In genomic region chr18:13563390-13563805, GRCh38 we compare ENCODE assay signal across 10 cellular contexts.
A peak's percentile ranks its signal among the peaks of the same experiment; 100 is the strongest.
DNase-seq lines count a peak whose midpoint lies in the region; ATAC-seq and TF ChIP-seq lines count a peak whose summit lies in the region.
"Had no signal": no experiment of that assay in that cellular context is flagged by ENCODE, and none has a peak within 500 bp of the region (broad histone marks: within the 10 kb centered on the region; RNA-seq: fewer than 3 reads in every experiment).

No MANE protein-coding gene starts in this region.

- no peaks in the 10 kb centered on the region for H3K9me3 ChIP-seq in BLaER1 treated with 17β-estradiol and CSF1 and Interleukin-3, amounts not matched to agents 10 nM and 100 nM (replicated peaks in 1 of 11)
- H3K9me3 ChIP-seq in KOPT-K1 (ENCODE audit: insufficient read depth, low read length, poor library complexity, severe bottlenecking) (no peaks in the 10 kb centered on the region), colonic mucosa (no peaks in the 10 kb centered on the region)

- no peaks in the 10 kb centered on the region for H3K27me3 Mint-ChIP-seq in activated naive CD8-positive, alpha-beta T cell treated with anti-CD3 and anti-CD28 coated beads, Interleukin-2, amount 50 U/mL, for 24 hours

- 0 out of 22 replicates have a peak, but pooled peaks cover 0 to 5% (median 0%) of the 10 kb centered on the region in 11 experiments for H3K36me3 ChIP-seq in BLaER1 treated with 17β-estradiol and CSF1 and Interleukin-3, amounts not matched to agents 10 nM and 100 nM
- H3K36me3 ChIP-seq in KOPT-K1 (ENCODE audit: insufficient read depth, low read length) (peaks cover 10% of the 10 kb centered on the region), colonic mucosa (no peaks in the 10 kb centered on the region)

- peak overlapping the region; percentile 58 to 98 (median 79) for H3K27ac ChIP-seq in BLaER1 treated with 17β-estradiol and CSF1 and Interleukin-3, amounts not matched to agents 10 nM and 100 nM
- H3K27ac ChIP-seq in KOPT-K1 (ENCODE audit: low read depth, low read length, poor library complexity, severe bottlenecking) (peak overlapping the region; percentile 93), colonic mucosa (no peak overlapping the region)

- no peaks in the 10 kb centered on the region for H3K27me3 ChIP-seq in BLaER1 treated with 17β-estradiol and CSF1 and Interleukin-3, amounts not matched to agents 10 nM and 100 nM
- no peaks in the 10 kb centered on the region for H3K27me3 ChIP-seq in colonic mucosa

- H3K36me3 Mint-ChIP-seq in activated naive CD8-positive, alpha-beta T cell treated with anti-CD3 and anti-CD28 coated beads, Interleukin-2, amount 50 U/mL, for 24 hours (ENCODE audit: low read depth) = peaks cover 3% of the 10 kb centered on the region
- H3K36me3 Mint-ChIP-seq: mesothelial cell of epicardium had no signal

- no peak for DNase-seq in activated naive CD8-positive, alpha-beta T cell treated with anti-CD3 and anti-CD28 coated beads, Interleukin-2, amount 50 U/mL, for 24 hours
- DNase-seq in midbrain (lab: John Stamatoyannopoulos, UW) (peak; percentile 78), NCI-H82 (lab: John Stamatoyannopoulos, UW) (no peak), colonic mucosa (no peak)
- DNase-seq in stimulated activated CD4-positive, alpha-beta T cell treated with anti-CD3 and anti-CD28 coated beads, Interleukin-1b, Interleukin-23, amount 100 ng/mL, for 48 hours = no peak
- DNase-seq: NCI-H1092 treated with DMSO at 0.1 percent for 48 hours had no signal

- H3K4me3 Mint-ChIP-seq in activated naive CD8-positive, alpha-beta T cell treated with anti-CD3 and anti-CD28 coated beads, Interleukin-2, amount 50 U/mL, for 24 hours = peak overlapping the region; percentile 2
- H3K4me3 Mint-ChIP-seq: mesothelial cell of epicardium had no signal

- H3K9me3 Mint-ChIP-seq in activated naive CD8-positive, alpha-beta T cell treated with anti-CD3 and anti-CD28 coated beads, Interleukin-2, amount 50 U/mL, for 24 hours = no peaks in the 10 kb centered on the region
- H3K9me3 Mint-ChIP-seq: mesothelial cell of epicardium had no signal

- no peak for ATAC-seq in activated naive CD8-positive, alpha-beta T cell treated with anti-CD3 and anti-CD28 coated beads, Interleukin-2, amount 50 U/mL, for 24 hours
- no peak for ATAC-seq in HG03342 (IDR thresholded peaks at IDR 0.05; ENCODE audit: unreplicated experiment)

- H3K4me1 Mint-ChIP-seq in activated naive CD8-positive, alpha-beta T cell treated with anti-CD3 and anti-CD28 coated beads, Interleukin-2, amount 50 U/mL, for 24 hours = peaks cover 71% of the 10 kb centered on the region

- TF ChIP-seq CTCF in colonic mucosa (IDR thresholded peaks at IDR 0.05) = no peak

- H4K20me1 ChIP-seq in BLaER1 treated with 17β-estradiol and CSF1 and Interleukin-3, amounts not matched to agents 10 nM and 100 nM = peaks cover 0 to 5% (median 0%) of the 10 kb centered on the region in 11 experiments; a peak in 3 of 22 replicates

- peak overlapping the region in 8 of 10 experiments; percentile 6 to 53 (median 32); a peak in 14 of 20 replicates for H3K4me3 ChIP-seq in BLaER1 treated with 17β-estradiol and CSF1 and Interleukin-3, amounts not matched to agents 10 nM and 100 nM
- H3K4me3 ChIP-seq in colonic mucosa = no peak overlapping the region

- H3K4me2 ChIP-seq in BLaER1 treated with 17β-estradiol and CSF1 and Interleukin-3, amounts not matched to agents 10 nM and 100 nM = peak overlapping the region; percentile 79 to 94 (median 89)

- H3K4me1 ChIP-seq in BLaER1 treated with 17β-estradiol and CSF1 and Interleukin-3, amounts not matched to agents 10 nM and 100 nM = peaks cover 86 to 100% (median 96%) of the 10 kb centered on the region in 10 experiments
- H3K4me1 ChIP-seq in colonic mucosa = peaks cover 3% of the 10 kb centered on the region

- H3K9ac ChIP-seq in BLaER1 treated with 17β-estradiol and CSF1 and Interleukin-3, amounts not matched to agents 10 nM and 100 nM = peak overlapping the region; percentile 54 to 69 (median 61)
- H3K9ac ChIP-seq in colonic mucosa (ENCODE audit: low read depth in 2 of 2, low read length in 2 of 2) = no peak overlapping the region

- intact Hi-C loops in colonic mucosa (cut with DNase I) = no loop called here

- peak overlapping the region; percentile 95 for H3K27ac Mint-ChIP-seq in activated naive CD8-positive, alpha-beta T cell treated with anti-CD3 and anti-CD28 coated beads, Interleukin-2, amount 50 U/mL, for 24 hours
- H3K27ac Mint-ChIP-seq: mesothelial cell of epicardium had no signal

Comparison
In these comparisons a context has a peak if more than half of its experiments do, and no peak if none do; other contexts are left out.
1. H3K9ac ChIP-seq: peak in BLaER1 treated with 17β-estradiol and CSF1 and Interleukin-3, amounts not matched to agents 10 nM and 100 nM (11 of 11); none in colonic mucosa (0 of 2).